ENCODE assay signal across 8 cellular contexts in the genomic region with DNA sequence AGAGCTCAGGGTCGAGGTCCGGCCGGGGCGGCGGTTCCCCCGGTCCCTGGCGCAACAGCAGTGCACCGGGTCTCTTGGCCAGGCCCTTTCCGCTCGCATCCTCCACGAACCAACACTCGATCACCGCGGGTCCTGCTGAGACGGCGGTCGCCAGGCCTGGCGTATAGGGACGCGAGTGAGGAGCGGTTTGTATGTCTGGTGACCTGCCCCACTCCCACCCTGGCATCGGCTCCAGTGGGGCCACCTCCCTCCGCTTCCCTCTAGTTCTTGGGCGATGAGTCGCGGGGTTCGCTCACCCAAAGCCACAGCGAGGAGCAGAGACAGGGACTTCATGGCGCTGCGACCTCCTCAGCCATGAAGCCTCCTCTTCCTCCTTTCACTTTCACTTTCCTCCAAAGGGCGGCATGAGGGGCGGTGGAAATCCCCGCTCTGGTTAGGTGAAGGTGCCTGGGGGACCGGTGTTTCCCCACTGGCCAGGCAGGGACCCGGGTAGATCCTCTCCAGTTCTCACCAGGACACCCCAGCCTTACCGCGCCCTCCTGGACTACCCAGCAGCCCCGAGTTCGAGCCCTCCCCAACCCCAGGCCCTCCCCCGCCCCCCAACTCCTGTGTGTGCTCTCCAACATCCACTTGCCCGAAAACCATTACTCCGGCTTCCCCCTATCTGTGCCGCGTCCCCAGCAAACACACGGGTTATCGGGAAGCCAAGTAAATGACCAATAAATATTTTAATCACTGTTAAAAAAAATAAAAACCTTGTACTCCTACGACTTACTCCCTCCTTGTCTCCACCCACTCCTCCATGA. TPM values are rescaled to one million over a fixed set of nuclear protein-coding genes. Genes with fewer than 3 reads are reported as not detected.
A peak's percentile ranks its signal among the peaks of the same experiment; 100 is the strongest.
DNase-seq lines count a peak whose midpoint lies in the region; ATAC-seq, FAIRE-seq and TF ChIP-seq lines count a peak whose summit lies in the region.

A gene (minus strand): TSS at position 370 of the 806 bp plus-strand sequence. CDS start 37 bp downstream, at position 333.

- peaks cover 50% of the 10 kb centered on the region for H3K4me1 Mint-ChIP-seq in neural progenitor cell

- H3K4me3 ChIP-seq in AG04450 (ENCODE audit: low read depth, low read length) = peak within 1 kb of the TSS; percentile 95
- peak within 1 kb of the TSS; percentile 54 for H3K4me3 ChIP-seq in neural progenitor cell
- peak within 1 kb of the TSS; percentile 92 to 99 (median 94) for H3K4me3 ChIP-seq in subcutaneous abdominal adipose tissue (ENCODE audit: low read depth in 1 of 5, low read length in 5 of 5)

- peaks cover 10% of the 10 kb centered on the region for H3K36me3 Mint-ChIP-seq in neural progenitor cell

- POLR2A ChIA-PET in AG04450 (lab: Yijun Ruan, JAX) = interaction anchor here (0.5 to 2.8 kb wide), 2 partner anchors 9 to 15 kb away, joined by 3 to 14 read pairs; a partner anchor contains a TSS

- peak within 1 kb of the TSS; percentile 94 for H3K27ac Mint-ChIP-seq in neural progenitor cell

- peaks cover 56% of the 10 kb centered on the region for H3F3A ChIP-seq in neural progenitor cell (ENCODE audit: low read depth)

- peaks cover 24% of the 10 kb centered on the region for H3K4me1 ChIP-seq in neural progenitor cell
- H3K4me1 ChIP-seq in subcutaneous abdominal adipose tissue (ENCODE audit: control insufficient read depth in 5 of 5, insufficient read depth in 5 of 5, low read length in 5 of 5) = peaks cover 13 to 57% (median 53%) of the 10 kb centered on the region in 5 donors

- ATAC-seq in GM18868 (IDR thresholded peaks at IDR 0.05; ENCODE audit: unreplicated experiment) (peak; percentile 48), HG03565 (IDR thresholded peaks at IDR 0.05; ENCODE audit: unreplicated experiment) (peak; percentile 35)

- H3K27ac ChIP-seq in AG04450 (ENCODE audit: low read depth, low read length) = peak within 1 kb of the TSS; percentile 94
- no peak within 1 kb of the TSS for H3K27ac ChIP-seq in neural progenitor cell
- peak within 1 kb of the TSS; percentile 96 for H3K27ac ChIP-seq in subcutaneous abdominal adipose tissue (ENCODE audit: low read depth, low read length)

- no peak for FAIRE-seq in frontal cortex (lab: Jason Lieb, UNC)

- H3K4me3 Mint-ChIP-seq in neural progenitor cell = peak within 1 kb of the TSS; percentile 95

- H3K27me3 ChIP-seq in AG04450 (ENCODE audit: control insufficient read depth, insufficient read depth, low read length) = no peaks in the 10 kb centered on the region
- H3K27me3 ChIP-seq in neural progenitor cell = peaks cover 25% of the 10 kb centered on the region
- no peaks in the 10 kb centered on the region for H3K27me3 ChIP-seq in subcutaneous abdominal adipose tissue (ENCODE audit: control insufficient read depth in 5 of 5, insufficient read depth in 4 of 5, low read length in 5 of 5)

- peak within 1 kb of the TSS; percentile 99 for H3K4me2 ChIP-seq in neural progenitor cell

- H4K20me1 ChIP-seq in neural progenitor cell (ENCODE audit: low read depth) = peaks cover 27% of the 10 kb centered on the region

- H3K9me3 Mint-ChIP-seq in neural progenitor cell = no peaks in the 10 kb centered on the region

- CTCF ChIA-PET in AG04450 (lab: Charles Lee) = interaction anchor here (3.0 kb wide), 1 partner anchor 15 kb away, joined by 14 read pairs; a partner anchor contains a TSS

- H3K9me3 ChIP-seq in AG04450 (ENCODE audit: control insufficient read depth, insufficient read depth, low read length) (peaks cover 4% of the 10 kb centered on the region; the same call in 1 of the 2 replicates), neural progenitor cell (ENCODE audit: low read depth) (no peaks in the 10 kb centered on the region), subcutaneous abdominal adipose tissue (ENCODE audit: control insufficient read depth in 5 of 5, low read length in 5 of 5) (no peaks in the 10 kb centered on the region)

- H3K9ac ChIP-seq in neural progenitor cell (peak within 1 kb of the TSS; percentile 0), subcutaneous abdominal adipose tissue (ENCODE audit: low read length in 5 of 5) (peak within 1 kb of the TSS; percentile 87 to 100 (median 94))

- peak within 1 kb of the TSS; percentile 53 for H2AFZ ChIP-seq in neural progenitor cell (replicated peaks)

- peaks cover 16% of the 10 kb centered on the region for H3K27me3 Mint-ChIP-seq in neural progenitor cell (ENCODE audit: insufficient read depth, low read depth)

- peak; percentile 91 for TF ChIP-seq POLR2A in Raji (IDR thresholded peaks at IDR 0.05; ENCODE audit: insufficient read depth, low read depth, low read length)

- H3K36me3 ChIP-seq in neural progenitor cell (no peaks in the 10 kb centered on the region), subcutaneous abdominal adipose tissue (ENCODE audit: control insufficient read depth in 5 of 5, insufficient read depth in 5 of 5, low read length in 5 of 5) (peaks cover 0 to 16% (median 8%) of the 10 kb centered on the region in 5 donors)

- no peak for TF ChIP-seq CTCF in AG04450 (IDR thresholded peaks at IDR 0.05; ENCODE audit: low read depth, low read length)
- TF ChIP-seq CTCF in neural progenitor cell (IDR thresholded peaks at IDR 0.05) = no peak

- peaks cover 4% of the 10 kb centered on the region for H3K79me2 ChIP-seq in neural progenitor cell (ENCODE audit: low read depth)

- DNase-seq in AG04450 (ENCODE audit: low read depth, low spot score) (no peak), frontal cortex (ENCODE audit: low spot score in 2 of 2) (peak; percentile 49 to 59), neural progenitor cell (ENCODE audit: low spot score) (peak; percentile 50)
- DNase-seq in activated naive CD4-positive, alpha-beta T cell (lab: John Stamatoyannopoulos, UW) = peak; percentile 51 to 64 (median 58)

RNA-seq across cellular contexts. Expression of the gene that starts here (rescaled TPM):
- polyA plus RNA-seq in AG04450 (2011; rRNA removed) = 29.3 and 37.9 TPM in 2 replicates
- 29.5 and 41.9 TPM in 2 replicates for polyA minus RNA-seq in AG04450 (2011; rRNA and poly(A)+ RNA removed)
- total RNA-seq in frontal cortex (10.2 TPM), neural progenitor cell (ENCODE audit: low replicate concordance) (1.7 and 6.3 TPM in 2 replicates)
